29 cellular contexts compared by ENCODE assay signal in the genomic region with DNA sequence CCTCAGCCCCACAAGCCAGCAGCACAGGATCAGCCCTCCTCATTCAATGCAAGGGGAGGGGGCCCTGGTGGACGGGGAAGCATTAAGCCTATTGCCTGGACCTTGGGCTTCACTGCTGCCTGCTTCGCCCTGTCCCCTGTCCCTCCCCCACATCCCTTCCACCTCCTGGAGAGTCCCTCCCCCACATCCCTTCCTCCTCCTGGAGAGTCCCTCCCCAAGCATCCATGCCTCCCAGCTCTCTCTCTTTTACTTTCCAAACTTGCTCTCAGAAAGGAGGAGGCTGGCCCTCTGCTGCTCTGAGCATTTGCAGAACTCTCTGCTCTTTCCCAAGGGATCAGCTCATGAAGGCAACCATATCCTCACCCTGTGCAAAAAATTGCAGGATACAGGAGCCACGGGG.
"Had no signal": no experiment of that assay in that cellular context is flagged by ENCODE, and none has a peak within 500 bp of the region (broad histone marks: within the 10 kb centered on the region; RNA-seq: fewer than 3 reads in every experiment).

No MANE protein-coding gene starts in this region.

- H3K4me3 Mint-ChIP-seq: activated CD8-positive, alpha-beta T cell treated with anti-CD3 and anti-CD28 coated beads for 36 hours; activated naive CD8-positive, alpha-beta T cell treated with anti-CD3 and anti-CD28 coated beads for 36 hours; activated T-cell treated with anti-CD3 and anti-CD28 coated beads, Interleukin-2, amount 50 U/mL, for 72 hours; activated T-helper 17 cell treated with anti-CD3 and anti-CD28 coated beads, Interleukin-2, amount 50 U/mL, for 72 hours had no signal

- H3K9me3 ChIP-seq: SJSA1, SK-N-SH had no signal

- H3K27ac Mint-ChIP-seq: activated CD8-positive, alpha-beta T cell treated with anti-CD3 and anti-CD28 coated beads for 36 hours; activated naive CD8-positive, alpha-beta T cell treated with anti-CD3 and anti-CD28 coated beads for 36 hours; activated T-cell treated with anti-CD3 and anti-CD28 coated beads, Interleukin-2, amount 50 U/mL, for 72 hours; activated T-helper 17 cell treated with anti-CD3 and anti-CD28 coated beads, Interleukin-2, amount 50 U/mL, for 72 hours had no signal

- H3K36me3 ChIP-seq: brain microvascular endothelial cell, SJSA1, WERI-Rb-1 had no signal

- DNase-seq: activated CD4-positive, alpha-beta T cell treated with anti-CD3 and anti-CD28 coated beads for 1 hour; activated CD4-positive, alpha-beta T cell treated with anti-CD3 and anti-CD28 coated beads for 48 hours; activated CD4-positive, CD25-positive, alpha-beta regulatory T cell; activated CD8-positive, alpha-beta T cell treated with anti-CD3 and anti-CD28 coated beads for 36 hours; activated effector memory CD4-positive, alpha-beta T cell treated with anti-CD3 and anti-CD28 coated beads, Interleukin-2, amount 50 U/mL, for 16 hours; activated naive CD4-positive, alpha-beta T cell; activated naive CD4-positive, alpha-beta T cell treated with anti-CD3 and anti-CD28 coated beads, Interleukin-2, amount 50 U/mL, for 16 hours; activated naive CD8-positive, alpha-beta T cell treated with anti-CD3 and anti-CD28 coated beads for 36 hours; activated T-cell treated with anti-CD3 and anti-CD28 coated beads, Interleukin-2, amount 50 U/mL, for 1 hour; activated T-cell treated with anti-CD3 and anti-CD28 coated beads, Interleukin-2, amount 50 U/mL, for 72 hours; amniotic stem cell; brain microvascular endothelial cell; central memory CD4-positive, alpha-beta T cell; Kasumi-1; KG1; MM.1S; NCI-H1092 treated with DMSO at 0.1 percent for 48 hours; NCI-H1417 treated with DMSO at 0.1 percent for 48 hours; NCI-H187 treated with DMSO at 0.1 percent for 48 hours; NCI-H2081; NCI-H345; NCI-H524 treated with DMSO at 0.1 percent for 48 hours; SHP77 treated with DMSO at 0.1 percent for 48 hours; SK-N-SH; T-helper 2 cell; T-helper 9 cell; WERI-Rb-1 had no signal

- H3K4me3 ChIP-seq: SJSA1 had no signal

- H3K4me2 ChIP-seq: SK-N-SH had no signal

- H3K9me3 Mint-ChIP-seq: activated CD8-positive, alpha-beta T cell treated with anti-CD3 and anti-CD28 coated beads for 36 hours; activated naive CD8-positive, alpha-beta T cell treated with anti-CD3 and anti-CD28 coated beads for 36 hours; activated T-cell treated with anti-CD3 and anti-CD28 coated beads, Interleukin-2, amount 50 U/mL, for 72 hours had no signal

- H3K36me3 Mint-ChIP-seq: activated naive CD8-positive, alpha-beta T cell treated with anti-CD3 and anti-CD28 coated beads for 36 hours had no signal

- H3K27ac ChIP-seq: brain microvascular endothelial cell, SJSA1, WERI-Rb-1 had no signal

- H3K27me3 Mint-ChIP-seq: activated CD8-positive, alpha-beta T cell treated with anti-CD3 and anti-CD28 coated beads for 36 hours; activated naive CD8-positive, alpha-beta T cell treated with anti-CD3 and anti-CD28 coated beads for 36 hours had no signal

- H3K4me1 Mint-ChIP-seq: activated naive CD8-positive, alpha-beta T cell treated with anti-CD3 and anti-CD28 coated beads for 36 hours; activated T-helper 17 cell treated with anti-CD3 and anti-CD28 coated beads, Interleukin-2, amount 50 U/mL, for 72 hours had no signal

- H3K4me1 ChIP-seq: SJSA1 had no signal

- H3K27me3 ChIP-seq: brain microvascular endothelial cell, SJSA1 had no signal
